ENCODE assay signal across 19 cellular contexts in genomic region chr6:143877584-143878271, GRCh38. TPM values are rescaled to one million over a fixed set of nuclear protein-coding genes. Genes with fewer than 3 reads are reported as not detected.
A peak's percentile ranks its signal among the peaks of the same experiment; 100 is the strongest.
DNase-seq lines count a peak whose midpoint lies in the region; ATAC-seq, FAIRE-seq and TF ChIP-seq lines count a peak whose summit lies in the region.
"Had no signal": no experiment of that assay in that cellular context is flagged by ENCODE, and none has a peak within 500 bp of the region (broad histone marks: within the 10 kb centered on the region; RNA-seq: fewer than 3 reads in every experiment).

No MANE protein-coding gene starts in this region.

- H2AFZ ChIP-seq in PC-3 (ENCODE audit: low read length), result no peak overlapping the region
- no peak overlapping the region for H2AFZ ChIP-seq in osteoblast (ENCODE audit: low read length)

- POLR2A ChIA-PET in PC-3 (lab: Charles Lee; ENCODE audit: unreplicated experiment), result no interaction called here

- TF ChIP-seq CTCF in PC-3 (conservative IDR thresholded peaks at IDR 0.05; ENCODE audit: low read depth, low read length) (no peak), osteoblast (IDR thresholded peaks at IDR 0.05; ENCODE audit: extremely low read depth, low read depth, low read length) (no peak)

- no peaks in the 10 kb centered on the region for H3K36me3 Mint-ChIP-seq in activated T-cell treated with anti-CD3 and anti-CD28 coated beads, Interleukin-2, amount 50 U/mL, for 4 hours (ENCODE audit: insufficient read depth)

- no peaks in the 10 kb centered on the region for H3K9me2 ChIP-seq in PC-3 (replicated peaks; ENCODE audit: low read length)

- DNase-seq in activated T-cell treated with anti-CD3 and anti-CD28 coated beads, Interleukin-2, amount 50 U/mL, for 4 hours, result no peak
- DNase-seq in activated T-cell treated with anti-CD3 and anti-CD28 coated beads for 4 hours (no peak), GM12891 (ENCODE audit: insufficient read length, low spot score) (no peak), PC-3 (peak; percentile 31), osteoblast (ENCODE audit: insufficient read length, low spot score, missing footprints) (peak; percentile 32), NK-92 (lab: John Stamatoyannopoulos, UW; ENCODE audit: unreplicated experiment) (no peak), GM12892 (ENCODE audit: insufficient read length) (no peak)
- DNase-seq: CD8-positive, alpha-beta memory T cell; DMS79; KBM-7; NCI-H187; NCI-H2107; NCI-H524; NCI-H82; RPMI8226; SHP77 treated with DMSO at 0.1 percent for 48 hours had no signal

- H3K4me3 Mint-ChIP-seq in activated T-cell treated with anti-CD3 and anti-CD28 coated beads, Interleukin-2, amount 50 U/mL, for 4 hours, result no peak overlapping the region
- H3K4me3 Mint-ChIP-seq: CD8-positive, alpha-beta memory T cell had no signal

- FAIRE-seq in GM12891 (lab: Jason Lieb, UNC) (peak; percentile 35), GM12892 (lab: Jason Lieb, UNC) (no peak)
- FAIRE-seq: H54, HepG2 had no signal

- no peak for TF ChIP-seq POLR2A in GM12891 (IDR thresholded peaks at IDR 0.05; ENCODE audit: low read depth, low read length)
- TF ChIP-seq POLR2A in GM12892 (IDR thresholded peaks at IDR 0.05; ENCODE audit: low read depth, low read length), result no peak

- H3K36me3 ChIP-seq in PC-3 (ENCODE audit: low read depth, low read length), result no peaks in the 10 kb centered on the region
- no peaks in the 10 kb centered on the region for H3K36me3 ChIP-seq in osteoblast (ENCODE audit: insufficient read depth, low read length)
- H3K36me3 ChIP-seq: BLaER1 treated with 17β-estradiol and CSF1 and Interleukin-3, amounts not matched to agents 10 nM and 100 nM had no signal

- H3K4me1 ChIP-seq in PC-3 (ENCODE audit: insufficient read depth, low read length), result peaks cover 14% of the 10 kb centered on the region; the same call in 1 of the 2 replicates
- H3K4me1 ChIP-seq in osteoblast (ENCODE audit: insufficient read depth, low read length), result no peaks in the 10 kb centered on the region
- H3K4me1 ChIP-seq: BLaER1 treated with 17β-estradiol and CSF1 and Interleukin-3, amounts not matched to agents 10 nM and 100 nM had no signal

- H3K79me2 ChIP-seq in PC-3 (ENCODE audit: low read length) (no peaks in the 10 kb centered on the region), osteoblast (ENCODE audit: insufficient read depth, low read length) (no peaks in the 10 kb centered on the region)

- H3K9ac ChIP-seq in PC-3 (ENCODE audit: low read length), result no peak overlapping the region
- H3K9ac ChIP-seq: BLaER1 treated with 17β-estradiol and CSF1 and Interleukin-3, amounts not matched to agents 10 nM and 100 nM had no signal

- H3K9me3 ChIP-seq in PC-3 (ENCODE audit: low read length) (no peaks in the 10 kb centered on the region), osteoblast (ENCODE audit: low read depth, low read length) (no peaks in the 10 kb centered on the region)

- ATAC-seq in activated T-cell treated with anti-CD3 and anti-CD28 coated beads, Interleukin-2, amount 50 U/mL, for 4 hours, result peak; percentile 43 to 63
- ATAC-seq in PC-3, result peak; percentile 72

- peaks cover 2% of the 10 kb centered on the region for H3K4me1 Mint-ChIP-seq in activated T-cell treated with anti-CD3 and anti-CD28 coated beads, Interleukin-2, amount 50 U/mL, for 4 hours (ENCODE audit: low read depth)

- H3K27ac ChIP-seq in PC-3 (ENCODE audit: low read length) (peak overlapping the region; percentile 55), osteoblast (ENCODE audit: low read depth, low read length) (no peak overlapping the region)
- H3K27ac ChIP-seq: BLaER1 treated with 17β-estradiol and CSF1 and Interleukin-3, amounts not matched to agents 10 nM and 100 nM had no signal

- H3K4me2 ChIP-seq in PC-3 (ENCODE audit: low read length), result no peak overlapping the region
- no peak overlapping the region for H3K4me2 ChIP-seq in osteoblast (ENCODE audit: insufficient read depth, low read length)
- H3K4me2 ChIP-seq: BLaER1 treated with 17β-estradiol and CSF1 and Interleukin-3, amounts not matched to agents 10 nM and 100 nM had no signal

- H3K27me3 Mint-ChIP-seq in activated T-cell treated with anti-CD3 and anti-CD28 coated beads, Interleukin-2, amount 50 U/mL, for 4 hours (ENCODE audit: low read depth), result no peaks in the 10 kb centered on the region
- H3K27me3 Mint-ChIP-seq: CD8-positive, alpha-beta memory T cell had no signal

- H3K27me3 ChIP-seq in PC-3 (ENCODE audit: low read length), result no peaks in the 10 kb centered on the region
- H3K27me3 ChIP-seq in osteoblast (ENCODE audit: insufficient read depth, low read length), result no peaks in the 10 kb centered on the region
- H3K27me3 ChIP-seq: BLaER1 treated with 17β-estradiol and CSF1 and Interleukin-3, amounts not matched to agents 10 nM and 100 nM had no signal

- H3F3A ChIP-seq in PC-3 (ENCODE audit: low read length, unreplicated experiment), result no peaks in the 10 kb centered on the region

- no peaks in the 10 kb centered on the region for H4K20me1 ChIP-seq in PC-3 (ENCODE audit: low read length)
- no peaks in the 10 kb centered on the region for H4K20me1 ChIP-seq in osteoblast (ENCODE audit: insufficient read depth, low read length)
- H4K20me1 ChIP-seq: BLaER1 treated with 17β-estradiol and CSF1 and Interleukin-3, amounts not matched to agents 10 nM and 100 nM had no signal

- BruUV-seq in PC-3 (replicated peaks; lab: Mats Ljungman, UMichigan), result no TSS peak

- H3K9me3 Mint-ChIP-seq in activated T-cell treated with anti-CD3 and anti-CD28 coated beads, Interleukin-2, amount 50 U/mL, for 4 hours, result peaks cover 20% of the 10 kb centered on the region

- intact Hi-C loops in PC-3 (cut with micrococcal nuclease), result no loop called here

- CTCF ChIA-PET in PC-3 (lab: Charles Lee), result no interaction called here

- H3K4me3 ChIP-seq in PC-3 (ENCODE audit: low read length), result no peak overlapping the region
- H3K4me3 ChIP-seq in osteoblast (ENCODE audit: insufficient read depth, low read length), result no peak overlapping the region
- H3K4me3 ChIP-seq: BLaER1 treated with 17β-estradiol and CSF1 and Interleukin-3, amounts not matched to agents 10 nM and 100 nM had no signal

TF ChIP-seq in GM12891, 5 proteins besides CTCF, POLR2A, EP300 and RAD21:
- TF ChIP-seq POLR2AphosphoS5 (IDR thresholded peaks at IDR 0.05; ENCODE audit: low read depth, low read length) (no peak), PAX5 (IDR thresholded peaks at IDR 0.05; ENCODE audit: insufficient read depth, low read length, severe bottlenecking) (no peak), SPI1 (IDR thresholded peaks at IDR 0.05; ENCODE audit: low read depth, low read length) (no peak), TAF1 (IDR thresholded peaks at IDR 0.05; ENCODE audit: low read depth, low read length) (no peak), POU2F2 (IDR thresholded peaks at IDR 0.05; ENCODE audit: low read depth, low read length) (no peak)

RNA-seq across cellular contexts. Expression of gene ZC2HC1B, which starts 13.5 kb away (rescaled TPM):
- not detected for total RNA-seq in activated T-cell treated with anti-CD3 and anti-CD28 coated beads, Interleukin-2, amount 50 U/mL, for 4 hours
- not detected for polyA plus RNA-seq in GM12891 (2012; ENCODE audit: low read depth, missing spikeins)
- not detected in 2 replicates for total RNA-seq in PC-3 (2014; rRNA removed)
- total RNA-seq in osteoblast, result not detected in 2 replicates
- not detected for polyA plus RNA-seq in GM12892 (2012; ENCODE audit: missing spikeins)
- total RNA-seq: CD8-positive, alpha-beta memory T cell; HepG2 had no signal
- polyA plus RNA-seq: CD8-positive, alpha-beta memory T cell; HepG2 had no signal

RNA-seq across cellular contexts. Expression of gene LTV1, which starts 34.6 kb away (rescaled TPM):
- total RNA-seq in activated T-cell treated with anti-CD3 and anti-CD28 coated beads, Interleukin-2, amount 50 U/mL, for 4 hours, result 10 to 100 TPM; 91.5 to 98.9 (median 96.2) TPM
- 27.2 TPM for polyA plus RNA-seq in GM12891 (2012; ENCODE audit: low read depth, missing spikeins)
- total RNA-seq in PC-3 (2014; rRNA removed) (20.7 and 25.1 TPM in 2 replicates), osteoblast (15.3 and 16.6 TPM in 2 replicates)
- 33.7 TPM for polyA plus RNA-seq in GM12892 (2012; ENCODE audit: missing spikeins)

Comparison
In these comparisons a context has a peak if more than half of its experiments do, and no peak if none do; other contexts are left out.
1. DNase-seq: peak in PC-3 (single experiment) and osteoblast (single experiment); none in activated T-cell treated with anti-CD3 and anti-CD28 coated beads, Interleukin-2, amount 50 U/mL, for 4 hours (single experiment), activated T-cell treated with anti-CD3 and anti-CD28 coated beads for 4 hours (single experiment), GM12891 (single experiment), NK-92 (single experiment) and GM12892 (single experiment).